29 cellular contexts compared by ENCODE assay signal in the genomic region with DNA sequence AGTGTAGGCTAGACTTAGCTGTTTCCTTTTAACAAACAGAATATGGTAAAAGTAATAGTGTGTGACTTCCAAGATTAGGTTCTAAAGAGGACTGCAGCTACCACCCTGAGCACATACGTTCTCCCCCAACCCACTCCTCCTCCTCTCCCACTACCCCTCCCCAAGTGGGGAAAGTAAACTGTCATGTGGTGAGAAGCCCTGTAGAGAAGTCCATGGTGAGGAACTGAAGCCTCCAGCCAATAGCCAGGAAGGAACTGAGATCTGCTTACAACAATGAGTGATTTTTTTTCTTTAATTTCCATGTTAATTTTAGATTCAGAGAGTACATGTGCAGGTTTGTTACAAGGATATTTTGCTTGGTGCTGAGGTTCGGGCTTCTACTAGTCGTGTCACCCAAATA.
"Had no signal": no experiment of that assay in that cellular context is flagged by ENCODE, and none has a peak within 500 bp of the region (broad histone marks: within the 10 kb centered on the region; RNA-seq: fewer than 3 reads in every experiment).

No MANE protein-coding gene starts in this region.

- H3K27me3 Mint-ChIP-seq: stimulated activated memory B cell treated with anti-CD40 and anti-IgM and Interleukin-4, amounts not matched to agents 10 μg/mL and 1 μg/mL and 100 μg/mL, for 72 hours; stimulated activated naive CD8-positive, alpha-beta T cell treated with anti-CD3 and anti-CD28 coated beads, Interleukin-15, amount 100 ng/mL, for 72 hours; type B pancreatic cell had no signal

- DNase-seq: naive thymus-derived CD4-positive, alpha-beta T cell; nephron progenitor cell; nucleus accumbens; pancreas; retina; right cardiac atrium; right lobe of liver; sigmoid colon; small intestine; stimulated activated CD4-positive, alpha-beta T cell treated with anti-CD3 and anti-CD28 coated beads, Interleukin-1b, Interleukin-23, amount 100 ng/mL, for 48 hours; stimulated activated CD4-positive, alpha-beta T cell treated with anti-CD3 and anti-CD28 coated beads, Interleukin-4, amount 100 ng/mL, for 1 hour; stimulated activated CD4-positive, alpha-beta T cell treated with anti-CD3 and anti-CD28 coated beads, Interleukin-4, amount 100 ng/mL, for 4 hours; stimulated activated CD8-positive, alpha-beta memory T cell treated with anti-CD3 and anti-CD28 coated beads, Interleukin-4, amount 100 ng/mL, for 48 hours; stimulated activated naive CD4-positive, alpha-beta T cell; stimulated activated naive CD8-positive, alpha-beta T cell treated with anti-CD3 and anti-CD28 coated beads, Interleukin-15, amount 100 ng/mL, for 72 hours; stimulated activated naive CD8-positive, alpha-beta T cell treated with anti-CD3 and anti-CD28 coated beads, Interleukin-15, Interleukin-2, amounts not matched to agents 100 U/mL and 50 U/mL, for 24 hours; substantia nigra; testis; tibial artery; transverse colon had no signal

- ATAC-seq: naive thymus-derived CD4-positive, alpha-beta T cell; pancreas; right cardiac atrium; stimulated activated memory B cell treated with anti-CD40 and anti-IgM and Interleukin-4, amounts not matched to agents 10 μg/mL and 1 μg/mL and 100 μg/mL, for 72 hours; stimulated activated naive CD8-positive, alpha-beta T cell treated with anti-CD3 and anti-CD28 coated beads, Interleukin-15, amount 100 ng/mL, for 72 hours; stimulated activated naive CD8-positive, alpha-beta T cell treated with anti-CD3 and anti-CD28 coated beads, Interleukin-15, Interleukin-2, amounts not matched to agents 100 U/mL and 50 U/mL, for 24 hours had no signal

- H3K4me1 ChIP-seq: pancreas, prostate gland, right lobe of liver, sigmoid colon, suprapubic skin, tibial artery, transverse colon, vagina had no signal

- H3K36me3 Mint-ChIP-seq: natural killer cell treated with Interleukin-12 subunit alpha and Interleukin-12 subunit beta and Interleukin-15 and Interleukin-18, amount 100 ng/mL, for 72 hours; stimulated activated memory B cell treated with anti-CD40 and anti-IgM and Interleukin-4, amounts not matched to agents 10 μg/mL and 1 μg/mL and 100 μg/mL, for 72 hours; type B pancreatic cell had no signal

- H3K27me3 ChIP-seq: neutrophil, pancreas, right lobe of liver, sigmoid colon, suprapubic skin, testis, tibial artery, transverse colon, vagina had no signal

- H3K36me3 ChIP-seq: neutrophil, pancreas, prostate gland, right lobe of liver, sigmoid colon, suprapubic skin, tibial artery, transverse colon, vagina had no signal

- H3K9me3 ChIP-seq: neutrophil, pancreas, prostate gland, right lobe of liver, sigmoid colon, suprapubic skin, testis, tibial artery, transverse colon, vagina had no signal

- H3K4me3 Mint-ChIP-seq: naive thymus-derived CD4-positive, alpha-beta T cell; natural killer cell treated with Interleukin-12 subunit alpha and Interleukin-12 subunit beta and Interleukin-15 and Interleukin-18, amount 100 ng/mL, for 72 hours; nephron progenitor cell; neural crest cell; stimulated activated memory B cell treated with anti-CD40 and anti-IgM and Interleukin-4, amounts not matched to agents 10 μg/mL and 1 μg/mL and 100 μg/mL, for 72 hours; stimulated activated naive CD8-positive, alpha-beta T cell treated with anti-CD3 and anti-CD28 coated beads, Interleukin-15, amount 100 ng/mL, for 72 hours; type B pancreatic cell had no signal

- H3K4me3 ChIP-seq: pancreas, prostate gland, right lobe of liver, sigmoid colon, suprapubic skin, testis, tibial artery, transverse colon, vagina had no signal

- FAIRE-seq: pancreas, small intestine, urothelium cell line had no signal

- H3K27ac ChIP-seq: neutrophil, pancreas, prostate gland, right lobe of liver, sigmoid colon, suprapubic skin, testis, tibial artery, transverse colon, vagina had no signal

- H3K9me3 Mint-ChIP-seq: natural killer cell treated with Interleukin-12 subunit alpha and Interleukin-12 subunit beta and Interleukin-15 and Interleukin-18, amount 100 ng/mL, for 72 hours; stimulated activated naive CD8-positive, alpha-beta T cell treated with anti-CD3 and anti-CD28 coated beads, Interleukin-15, amount 100 ng/mL, for 72 hours had no signal

- H3K27ac Mint-ChIP-seq: naive thymus-derived CD4-positive, alpha-beta T cell; nephron progenitor cell; stimulated activated memory B cell treated with anti-CD40 and anti-IgM and Interleukin-4, amounts not matched to agents 10 μg/mL and 1 μg/mL and 100 μg/mL, for 72 hours; type B pancreatic cell had no signal

- H3K4me1 Mint-ChIP-seq: neural crest cell; stimulated activated memory B cell treated with anti-CD40 and anti-IgM and Interleukin-4, amounts not matched to agents 10 μg/mL and 1 μg/mL and 100 μg/mL, for 72 hours had no signal
